ENCODE assay signal across 13 cellular contexts in the genomic region with DNA sequence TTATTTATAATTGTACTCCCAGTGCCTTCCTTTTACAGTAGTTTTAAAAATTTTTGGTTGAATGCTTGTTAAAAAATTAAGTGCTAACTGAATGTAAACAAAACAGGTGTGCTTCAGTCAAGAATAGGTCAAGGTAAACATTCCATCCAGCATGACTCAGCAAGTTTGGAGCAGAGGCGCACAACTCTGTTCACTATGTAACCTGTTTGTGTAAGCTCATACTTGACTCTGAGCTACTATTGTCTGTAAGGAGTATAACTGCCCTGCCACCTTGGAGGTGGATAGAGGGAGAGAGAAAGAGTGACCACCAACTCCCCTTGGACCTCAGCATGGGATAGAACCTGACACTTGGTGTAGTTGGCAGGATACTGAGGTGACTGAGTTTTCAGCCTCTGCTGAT.
A peak's percentile ranks its signal among the peaks of the same experiment; 100 is the strongest.
DNase-seq lines count a peak whose midpoint lies in the region; ATAC-seq and TF ChIP-seq lines count a peak whose summit lies in the region.
"Had no signal": no experiment of that assay in that cellular context is flagged by ENCODE, and none has a peak within 500 bp of the region (broad histone marks: within the 10 kb centered on the region; RNA-seq: fewer than 3 reads in every experiment).

No MANE protein-coding gene starts in this region.

- DNase-seq in COLO668 (lab: John Stamatoyannopoulos, UW; ENCODE audit: unreplicated experiment), result peak; percentile 17
- peak; percentile 67 for DNase-seq in LNCaP clone FGC (ENCODE audit: low read depth)
- DNase-seq in mammary epithelial cell, result peak; percentile 19
- no peak for DNase-seq in lower lobe of right lung
- DNase-seq in HK-2 (ENCODE audit: unreplicated experiment), result no peak
- no peak for DNase-seq in hippocampal formation (lab: John Stamatoyannopoulos, UW)
- DNase-seq: Caco-2, H9, NCI-H1048, NCI-H1694, SIG-M5 had no signal

- in situ Hi-C loops in mammary epithelial cell (cut with MboI; ENCODE audit: low sequenced_read_pairs in 2 of 2), result no loop called here

- H3K9me3 ChIP-seq in mammary epithelial cell (replicated peaks; ENCODE audit: insufficient read depth, low read length) (peaks cover 3% of the 10 kb centered on the region), lower lobe of right lung (no peaks in the 10 kb centered on the region)
- H3K9me3 ChIP-seq: Caco-2 had no signal

- dilution Hi-C loops in mammary epithelial cell (cut with HindIII; ENCODE audit: low sequenced_read_pairs), result no loop called here

- intact Hi-C loops in mammary epithelial cell (cut with micrococcal nuclease), result no loop called here
- intact Hi-C loops in lower lobe of right lung (cut with DNase I), result no loop called here

- H4K20me1 ChIP-seq in mammary epithelial cell (ENCODE audit: insufficient read depth, low read length), result no peaks in the 10 kb centered on the region

- H3K4me1 ChIP-seq in mammary epithelial cell (ENCODE audit: insufficient read depth, low read length) (no peaks in the 10 kb centered on the region), lower lobe of right lung (no peaks in the 10 kb centered on the region)
- H3K4me1 ChIP-seq: Caco-2 had no signal

- H3K27ac ChIP-seq in mammary epithelial cell (ENCODE audit: insufficient read depth, low read depth, low read length) (no peak overlapping the region), lower lobe of right lung (no peak overlapping the region)

- CTCF ChIA-PET in mammary epithelial cell (lab: Charles Lee; ENCODE audit: low non-redundant PET), result no interaction called here

- H3K9ac ChIP-seq in mammary epithelial cell (ENCODE audit: insufficient read depth, low read length), result no peak overlapping the region

- no peak for TF ChIP-seq CTCF in LNCaP clone FGC (IDR thresholded peaks at IDR 0.05; ENCODE audit: control insufficient read depth, extremely low read depth, insufficient read depth)
- no peak for TF ChIP-seq CTCF in mammary epithelial cell (conservative IDR thresholded peaks at IDR 0.05 in 1 of 2, IDR thresholded peaks at IDR 0.05 in 1 of 2; ENCODE audit: extremely low read depth in 1 of 2, insufficient read depth in 1 of 2, low read depth in 1 of 2, low read length in 2 of 2)
- no peak for TF ChIP-seq CTCF in lower lobe of right lung (IDR thresholded peaks at IDR 0.05)

- H3K4me2 ChIP-seq in mammary epithelial cell (ENCODE audit: insufficient read depth, low read depth, low read length), result no peak overlapping the region

- H3K27me3 ChIP-seq in mammary epithelial cell (ENCODE audit: insufficient read depth, low read length) (no peaks in the 10 kb centered on the region), lower lobe of right lung (ENCODE audit: low read depth) (no peaks in the 10 kb centered on the region)

- H3K36me3 ChIP-seq in mammary epithelial cell (ENCODE audit: insufficient read depth, low read length), result no peaks in the 10 kb centered on the region
- no peaks in the 10 kb centered on the region for H3K36me3 ChIP-seq in lower lobe of right lung

- no TSS peak for BruUV-seq in mammary epithelial cell (replicated peaks; lab: Mats Ljungman, UMichigan)

- ATAC-seq in lower lobe of right lung, result peak; percentile 57 to 70
- no peak for ATAC-seq in HG03520 (IDR thresholded peaks at IDR 0.05; ENCODE audit: unreplicated experiment)
- ATAC-seq in SK-N-SH treated with all-trans-retinoic acid at 6 μM for 48 hours, result no peak

- 100% methylated on average over 1 of the region's 1 CpG for WGBS in mammary epithelial cell (ENCODE audit: low coverage, missing lambda C conversion rate)

- no peak overlapping the region for H2AFZ ChIP-seq in mammary epithelial cell (ENCODE audit: low read depth, low read length)

- H3K4me3 ChIP-seq in LNCaP clone FGC (ENCODE audit: low read depth, low read length) (no peak overlapping the region), mammary epithelial cell (replicated peaks in 1 of 3; ENCODE audit: insufficient read depth in 1 of 3, low read depth in 2 of 3, low read length in 3 of 3) (no peak overlapping the region), lower lobe of right lung (no peak overlapping the region)

- no peaks in the 10 kb centered on the region for H3K79me2 ChIP-seq in mammary epithelial cell (ENCODE audit: insufficient read depth, low read length)

TF ChIP-seq in SK-N-SH treated with all-trans-retinoic acid at 6 μM for 48 hours, 23 proteins besides CTCF, POLR2A, EP300 and RAD21:
- TF ChIP-seq RARB (CRISPR knock-in tag; IDR thresholded peaks at IDR 0.05), result no peak
- TF ChIP-seq OSR1 (CRISPR knock-in tag; IDR thresholded peaks at IDR 0.05), result no peak
- no peak for TF ChIP-seq ZFP3 (CRISPR knock-in tag; IDR thresholded peaks at IDR 0.05)
- TF ChIP-seq, protein P1, sequence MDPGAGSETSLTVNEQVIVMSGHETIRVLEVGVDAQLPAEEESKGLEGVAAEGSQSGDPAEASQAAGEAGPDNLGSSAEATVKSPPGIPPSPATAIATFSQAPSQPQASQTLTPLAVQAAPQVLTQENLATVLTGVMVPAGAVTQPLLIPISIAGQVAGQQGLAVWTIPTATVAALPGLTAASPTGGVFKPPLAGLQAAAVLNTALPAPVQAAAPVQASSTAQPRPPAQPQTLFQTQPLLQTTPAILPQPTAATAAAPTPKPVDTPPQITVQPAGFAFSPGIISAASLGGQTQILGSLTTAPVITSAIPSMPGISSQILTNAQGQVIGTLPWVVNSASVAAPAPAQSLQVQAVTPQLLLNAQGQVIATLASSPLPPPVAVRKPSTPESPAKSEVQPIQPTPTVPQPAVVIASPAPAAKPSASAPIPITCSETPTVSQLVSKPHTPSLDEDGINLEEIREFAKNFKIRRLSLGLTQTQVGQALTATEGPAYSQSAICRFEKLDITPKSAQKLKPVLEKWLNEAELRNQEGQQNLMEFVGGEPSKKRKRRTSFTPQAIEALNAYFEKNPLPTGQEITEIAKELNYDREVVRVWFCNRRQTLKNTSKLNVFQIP (CRISPR knock-in tag; IDR thresholded peaks at IDR 0.05; ENCODE audit: borderline replicate concordance, low read depth), result no peak
- TF ChIP-seq, protein P2, sequence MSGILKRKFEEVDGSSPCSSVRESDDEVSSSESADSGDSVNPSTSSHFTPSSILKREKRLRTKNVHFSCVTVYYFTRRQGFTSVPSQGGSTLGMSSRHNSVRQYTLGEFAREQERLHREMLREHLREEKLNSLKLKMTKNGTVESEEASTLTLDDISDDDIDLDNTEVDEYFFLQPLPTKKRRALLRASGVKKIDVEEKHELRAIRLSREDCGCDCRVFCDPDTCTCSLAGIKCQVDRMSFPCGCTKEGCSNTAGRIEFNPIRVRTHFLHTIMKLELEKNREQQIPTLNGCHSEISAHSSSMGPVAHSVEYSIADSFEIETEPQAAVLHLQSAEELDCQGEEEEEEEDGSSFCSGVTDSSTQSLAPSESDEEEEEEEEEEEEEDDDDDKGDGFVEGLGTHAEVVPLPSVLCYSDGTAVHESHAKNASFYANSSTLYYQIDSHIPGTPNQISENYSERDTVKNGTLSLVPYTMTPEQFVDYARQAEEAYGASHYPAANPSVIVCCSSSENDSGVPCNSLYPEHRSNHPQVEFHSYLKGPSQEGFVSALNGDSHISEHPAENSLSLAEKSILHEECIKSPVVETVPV (CRISPR knock-in tag; IDR thresholded peaks at IDR 0.05), result no peak
- TF ChIP-seq ZNF70 (CRISPR knock-in tag; IDR thresholded peaks at IDR 0.05), result no peak
- TF ChIP-seq CSDC2 (CRISPR knock-in tag; IDR thresholded peaks at IDR 0.05), result no peak
- TF ChIP-seq ZNF8 (CRISPR knock-in tag; IDR thresholded peaks at IDR 0.05), result no peak
- TF ChIP-seq, protein P3, sequence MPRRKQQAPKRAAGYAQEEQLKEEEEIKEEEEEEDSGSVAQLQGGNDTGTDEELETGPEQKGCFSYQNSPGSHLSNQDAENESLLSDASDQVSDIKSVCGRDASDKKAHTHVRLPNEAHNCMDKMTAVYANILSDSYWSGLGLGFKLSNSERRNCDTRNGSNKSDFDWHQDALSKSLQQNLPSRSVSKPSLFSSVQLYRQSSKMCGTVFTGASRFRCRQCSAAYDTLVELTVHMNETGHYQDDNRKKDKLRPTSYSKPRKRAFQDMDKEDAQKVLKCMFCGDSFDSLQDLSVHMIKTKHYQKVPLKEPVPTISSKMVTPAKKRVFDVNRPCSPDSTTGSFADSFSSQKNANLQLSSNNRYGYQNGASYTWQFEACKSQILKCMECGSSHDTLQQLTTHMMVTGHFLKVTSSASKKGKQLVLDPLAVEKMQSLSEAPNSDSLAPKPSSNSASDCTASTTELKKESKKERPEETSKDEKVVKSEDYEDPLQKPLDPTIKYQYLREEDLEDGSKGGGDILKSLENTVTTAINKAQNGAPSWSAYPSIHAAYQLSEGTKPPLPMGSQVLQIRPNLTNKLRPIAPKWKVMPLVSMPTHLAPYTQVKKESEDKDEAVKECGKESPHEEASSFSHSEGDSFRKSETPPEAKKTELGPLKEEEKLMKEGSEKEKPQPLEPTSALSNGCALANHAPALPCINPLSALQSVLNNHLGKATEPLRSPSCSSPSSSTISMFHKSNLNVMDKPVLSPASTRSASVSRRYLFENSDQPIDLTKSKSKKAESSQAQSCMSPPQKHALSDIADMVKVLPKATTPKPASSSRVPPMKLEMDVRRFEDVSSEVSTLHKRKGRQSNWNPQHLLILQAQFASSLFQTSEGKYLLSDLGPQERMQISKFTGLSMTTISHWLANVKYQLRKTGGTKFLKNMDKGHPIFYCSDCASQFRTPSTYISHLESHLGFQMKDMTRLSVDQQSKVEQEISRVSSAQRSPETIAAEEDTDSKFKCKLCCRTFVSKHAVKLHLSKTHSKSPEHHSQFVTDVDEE (CRISPR knock-in tag; IDR thresholded peaks at IDR 0.05), result no peak
- no peak for TF ChIP-seq ZFP30 (CRISPR knock-in tag; IDR thresholded peaks at IDR 0.05)
- TF ChIP-seq ISL1 (CRISPR knock-in tag; IDR thresholded peaks at IDR 0.05), result no peak

Comparison
In these comparisons a context has a peak if more than half of its experiments do, and no peak if none do; other contexts are left out.
1. DNase-seq: peak in COLO668 (single experiment), LNCaP clone FGC (single experiment) and mammary epithelial cell (single experiment); none in lower lobe of right lung (single experiment), HK-2 (single experiment) and hippocampal formation (0 of 2).
2. ATAC-seq: peak in lower lobe of right lung (2 of 2); none in HG03520 (single experiment) and SK-N-SH treated with all-trans-retinoic acid at 6 μM for 48 hours (single experiment).